ENCODE assay signal across 19 cellular contexts in genomic region chrX:119753001-119753400, GRCh38. TPM values are rescaled to one million over a fixed set of nuclear protein-coding genes. Genes with fewer than 3 reads are reported as not detected.
DNase-seq lines count a peak whose midpoint lies in the region; ATAC-seq and TF ChIP-seq lines count a peak whose summit lies in the region.
"Had no signal": no experiment of that assay in that cellular context is flagged by ENCODE, and none has a peak within 500 bp of the region (broad histone marks: within the 10 kb centered on the region; RNA-seq: fewer than 3 reads in every experiment).

No MANE protein-coding gene starts in this region.

- no peaks in the 10 kb centered on the region for H3K36me3 Mint-ChIP-seq in activated T-cell treated with anti-CD3 and anti-CD28 coated beads, Interleukin-2, amount 50 U/mL, for 24 hours (ENCODE audit: low read depth)
- peaks cover 2% of the 10 kb centered on the region for H3K36me3 Mint-ChIP-seq in activated T-helper 2 cell treated with anti-CD3 and anti-CD28 coated beads, Interferon-gamma antibody, Interleukin-2, Interleukin-4, amounts not matched to agents 10 μg/mL and 5 μg/mL and 100 μg/mL, durations not matched to agents 14 hours and 24 hours and 36 hours (ENCODE audit: low read depth)
- no peaks in the 10 kb centered on the region for H3K36me3 Mint-ChIP-seq in natural killer cell

- no peaks in the 10 kb centered on the region for H3K27me3 ChIP-seq in HL-60 (ENCODE audit: insufficient read depth, poor library complexity, severe bottlenecking)
- no peaks in the 10 kb centered on the region for H3K27me3 ChIP-seq in trophoblast cell (ENCODE audit: insufficient read depth, low read length)
- no peaks in the 10 kb centered on the region for H3K27me3 ChIP-seq in MG63
- H3K27me3 ChIP-seq: ascending aorta, esophagus squamous epithelium, suprapubic skin had no signal

- intact Hi-C loops in activated T-helper 2 cell treated with anti-CD3 and anti-CD28 coated beads, Interferon-gamma antibody, Interleukin-2, Interleukin-4, amounts not matched to agents 10 μg/mL and 5 μg/mL and 100 μg/mL, durations not matched to agents 14 hours and 24 hours and 36 hours (cut with micrococcal nuclease) = loop anchor here (5.0 to 10.0 kb wide), 2 partner anchors 146 to 238 kb away; partner anchors contain the start of gene NKRF
- intact Hi-C loops in natural killer cell (cut with micrococcal nuclease) = loop anchor here (10.0 kb wide), 2 partner anchors 148 to 178 kb away; partner anchors contain the start of genes NKRF and UBE2A

- no CpG with 5 or more reads among the region's 3 CpGs for WGBS in trophoblast cell (ENCODE audit: extremely low coverage, insufficient coverage, insufficient read length)

- H2BK5ac ChIP-seq in trophoblast cell (ENCODE audit: low read depth, low read length, poor library complexity) = no peak overlapping the region

- H3K23ac ChIP-seq in trophoblast cell (ENCODE audit: low read length) = no peak overlapping the region

- TF ChIP-seq CTCF in HL-60 (IDR thresholded peaks at IDR 0.05; ENCODE audit: insufficient read depth, low read length) (no peak), natural killer cell (IDR thresholded peaks at IDR 0.05) (no peak)

- no peak overlapping the region for H3K14ac ChIP-seq in trophoblast cell (ENCODE audit: low read length)

- no peak overlapping the region for H2AK5ac ChIP-seq in trophoblast cell (ENCODE audit: low read length)

- no peaks in the 10 kb centered on the region for H3K9me3 ChIP-seq in trophoblast cell (ENCODE audit: insufficient read depth, low read depth, low read length)
- H3K9me3 ChIP-seq in MG63 = no peaks in the 10 kb centered on the region
- H3K9me3 ChIP-seq: ascending aorta, esophagus squamous epithelium, psoas muscle, suprapubic skin had no signal

- H3K4me3 Mint-ChIP-seq in activated T-cell treated with anti-CD3 and anti-CD28 coated beads, Interleukin-2, amount 50 U/mL, for 24 hours = no peak overlapping the region
- H3K4me3 Mint-ChIP-seq in activated T-helper 2 cell treated with anti-CD3 and anti-CD28 coated beads, Interferon-gamma antibody, Interleukin-2, Interleukin-4, amounts not matched to agents 10 μg/mL and 5 μg/mL and 100 μg/mL, durations not matched to agents 14 hours and 24 hours and 36 hours (ENCODE audit: low read depth) = no peak overlapping the region
- H3K4me3 Mint-ChIP-seq in natural killer cell = no peak overlapping the region
- H3K4me3 Mint-ChIP-seq: neural crest cell had no signal

- peaks cover 3% of the 10 kb centered on the region for H3K79me1 ChIP-seq in trophoblast cell (ENCODE audit: low read length)

- H3K36me3 ChIP-seq in trophoblast cell (ENCODE audit: control insufficient read depth in 1 of 2, insufficient read depth in 2 of 2, low read length in 2 of 2) (no peaks in the 10 kb centered on the region), MG63 (no peaks in the 10 kb centered on the region)
- H3K36me3 ChIP-seq: ascending aorta, esophagus squamous epithelium, suprapubic skin had no signal

- H4K8ac ChIP-seq in trophoblast cell (ENCODE audit: low read depth, low read length) = no peak overlapping the region

- H3K27ac ChIP-seq in HL-60 (replicated peaks) (peak overlapping the region; percentile 70), trophoblast cell (ENCODE audit: low read depth, low read length) (no peak overlapping the region)
- H3K27ac ChIP-seq: ascending aorta, esophagus squamous epithelium, psoas muscle, SK-N-MC, suprapubic skin had no signal

- H3K4ac ChIP-seq in trophoblast cell (ENCODE audit: low read depth, low read length) = no peak overlapping the region

- H3K27ac Mint-ChIP-seq in activated T-cell treated with anti-CD3 and anti-CD28 coated beads, Interleukin-2, amount 50 U/mL, for 24 hours = peak overlapping the region; percentile 93
- H3K27ac Mint-ChIP-seq in activated T-helper 2 cell treated with anti-CD3 and anti-CD28 coated beads, Interferon-gamma antibody, Interleukin-2, Interleukin-4, amounts not matched to agents 10 μg/mL and 5 μg/mL and 100 μg/mL, durations not matched to agents 14 hours and 24 hours and 36 hours = peak overlapping the region; percentile 83
- no peak overlapping the region for H3K27ac Mint-ChIP-seq in natural killer cell

- H4K12ac ChIP-seq in trophoblast cell (ENCODE audit: low read depth, low read length) = no peak overlapping the region

- H2BK12ac ChIP-seq in trophoblast cell (ENCODE audit: low read length) = no peak overlapping the region

- H3K9ac ChIP-seq in trophoblast cell (ENCODE audit: low read length) = no peak overlapping the region

- H2AFZ ChIP-seq in trophoblast cell (ENCODE audit: insufficient read depth, low read length, poor library complexity) = no peak overlapping the region

- H3K4me1 Mint-ChIP-seq in activated T-cell treated with anti-CD3 and anti-CD28 coated beads, Interleukin-2, amount 50 U/mL, for 24 hours (ENCODE audit: low read depth) = peaks cover 48% of the 10 kb centered on the region
- H3K4me1 Mint-ChIP-seq in activated T-helper 2 cell treated with anti-CD3 and anti-CD28 coated beads, Interferon-gamma antibody, Interleukin-2, Interleukin-4, amounts not matched to agents 10 μg/mL and 5 μg/mL and 100 μg/mL, durations not matched to agents 14 hours and 24 hours and 36 hours (ENCODE audit: low read depth) = peaks cover 38% of the 10 kb centered on the region
- peaks cover 34 to 36% of the 10 kb centered on the region in 2 donors for H3K4me1 Mint-ChIP-seq in natural killer cell

- ATAC-seq in natural killer cell = no peak
- ATAC-seq: left colon, Panc1, psoas muscle had no signal

- H4K91ac ChIP-seq in trophoblast cell (ENCODE audit: low read depth, low read length) = no peak overlapping the region

- H3K4me3 ChIP-seq in HL-60 (replicated peaks; ENCODE audit: insufficient read depth, low read length) (no peak overlapping the region), trophoblast cell (ENCODE audit: low read depth, low read length) (no peak overlapping the region), MG63 (no peak overlapping the region)
- H3K4me3 ChIP-seq: ascending aorta, esophagus squamous epithelium, psoas muscle, SK-N-MC, suprapubic skin had no signal

- no peak overlapping the region for H2BK120ac ChIP-seq in trophoblast cell (ENCODE audit: insufficient read depth, low read length, poor library complexity)

- H3K18ac ChIP-seq in trophoblast cell (ENCODE audit: low read length) = no peak overlapping the region

- peaks cover 4 to 6% of the 10 kb centered on the region in 2 experiments for H3K4me1 ChIP-seq in trophoblast cell (ENCODE audit: control insufficient read depth in 1 of 2, insufficient read depth in 2 of 2, low read length in 2 of 2)
- H3K4me1 ChIP-seq: ascending aorta, psoas muscle, suprapubic skin had no signal

- no peak for DNase-seq in activated T-cell treated with anti-CD3 and anti-CD28 coated beads, Interleukin-2, amount 50 U/mL, for 24 hours
- DNase-seq in activated T-cell treated with anti-CD3 and anti-CD28 coated beads, Interleukin-2, amount 50 U/mL, for 1 hour = no peak
- DNase-seq in HL-60 (ENCODE audit: low read depth in 1 of 2, low spot score in 1 of 2) (no peak), trophoblast cell (peak; percentile 81 to 89), natural killer cell (no peak), MG63 (no peak), NCI-H345 treated with DMSO at 0.1 percent for 48 hours (lab: John Stamatoyannopoulos, UW; ENCODE audit: unreplicated experiment) (no peak)
- no peak for DNase-seq in activated T-helper 2 cell treated with anti-CD3 and anti-CD28 coated beads, Interferon-gamma antibody, Interleukin-2, Interleukin-4, amounts not matched to agents 10 μg/mL and 5 μg/mL and 100 μg/mL, durations not matched to agents 14 hours and 24 hours and 36 hours (ENCODE audit: low spot score)
- DNase-seq: C1 segment of cervical spinal cord, esophagus squamous epithelium, left colon, midbrain, NCI-H187, psoas muscle had no signal

- no peaks in the 10 kb centered on the region for H3K9me3 Mint-ChIP-seq in activated T-cell treated with anti-CD3 and anti-CD28 coated beads, Interleukin-2, amount 50 U/mL, for 24 hours
- no peaks in the 10 kb centered on the region for H3K9me3 Mint-ChIP-seq in activated T-helper 2 cell treated with anti-CD3 and anti-CD28 coated beads, Interferon-gamma antibody, Interleukin-2, Interleukin-4, amounts not matched to agents 10 μg/mL and 5 μg/mL and 100 μg/mL, durations not matched to agents 14 hours and 24 hours and 36 hours
- no peaks in the 10 kb centered on the region for H3K9me3 Mint-ChIP-seq in natural killer cell
- H3K9me3 Mint-ChIP-seq: neural crest cell had no signal

- H3K4me2 ChIP-seq in trophoblast cell (ENCODE audit: low read length) = no peak overlapping the region

- H3K79me2 ChIP-seq in trophoblast cell (ENCODE audit: control insufficient read depth, insufficient read depth, low read length, poor library complexity) = no peaks in the 10 kb centered on the region

- H3K27me3 Mint-ChIP-seq in activated T-cell treated with anti-CD3 and anti-CD28 coated beads, Interleukin-2, amount 50 U/mL, for 24 hours = peaks cover 8% of the 10 kb centered on the region
- H3K27me3 Mint-ChIP-seq in activated T-helper 2 cell treated with anti-CD3 and anti-CD28 coated beads, Interferon-gamma antibody, Interleukin-2, Interleukin-4, amounts not matched to agents 10 μg/mL and 5 μg/mL and 100 μg/mL, durations not matched to agents 14 hours and 24 hours and 36 hours (ENCODE audit: low read depth) = no peaks in the 10 kb centered on the region
- no peaks in the 10 kb centered on the region for H3K27me3 Mint-ChIP-seq in natural killer cell (ENCODE audit: low read depth in 2 of 2)

RNA-seq across cellular contexts. Expression of gene SOWAHD, which starts 5.4 kb away (rescaled TPM):
- 0.46 and 0.59 TPM in 2 replicates for total RNA-seq in activated T-helper 2 cell treated with anti-CD3 and anti-CD28 coated beads, Interferon-gamma antibody, Interleukin-2, Interleukin-4, amounts not matched to agents 10 μg/mL and 5 μg/mL and 100 μg/mL, durations not matched to agents 14 hours and 24 hours and 36 hours
- 0.65 and 0.77 TPM in 2 replicates for polyA plus RNA-seq in trophoblast cell (2013)
- total RNA-seq in natural killer cell = under 1 TPM in 1 of 3 donors, not detected in 2; 0.23 TPM
- 1.2 TPM in 1 of 2 replicates, not detected in the other for total RNA-seq in MG63 (2014; rRNA removed; shearing (Covaris generic); ENCODE audit: low replicate concordance)
- total RNA-seq: ascending aorta, psoas muscle had no signal

RNA-seq across cellular contexts. Expression of gene RPL39, which starts 38.4 kb away (rescaled TPM):
- total RNA-seq in activated T-helper 2 cell treated with anti-CD3 and anti-CD28 coated beads, Interferon-gamma antibody, Interleukin-2, Interleukin-4, amounts not matched to agents 10 μg/mL and 5 μg/mL and 100 μg/mL, durations not matched to agents 14 hours and 24 hours and 36 hours = 2,137 and 2,151 TPM in 2 replicates
- 4,540 and 4,605 TPM in 2 replicates for polyA plus RNA-seq in trophoblast cell (2013)
- total RNA-seq in natural killer cell = 1,000 to 10,000 TPM; 1,040 to 1,487 (median 1,381) TPM
- 2,795 and 3,088 TPM in 2 replicates for total RNA-seq in MG63 (2014; rRNA removed; shearing (Covaris generic); ENCODE audit: low replicate concordance)

Comparison
In these comparisons a context has a peak if more than half of its experiments do, and no peak if none do; other contexts are left out.
1. DNase-seq: peak in trophoblast cell (2 of 2); none in activated T-cell treated with anti-CD3 and anti-CD28 coated beads, Interleukin-2, amount 50 U/mL, for 24 hours (single experiment), activated T-cell treated with anti-CD3 and anti-CD28 coated beads, Interleukin-2, amount 50 U/mL, for 1 hour (single experiment), HL-60 (0 of 2), activated T-helper 2 cell treated with anti-CD3 and anti-CD28 coated beads, Interferon-gamma antibody, Interleukin-2, Interleukin-4, amounts not matched to agents 10 μg/mL and 5 μg/mL and 100 μg/mL, durations not matched to agents 14 hours and 24 hours and 36 hours (single experiment), natural killer cell (single experiment), MG63 (single experiment) and NCI-H345 treated with DMSO at 0.1 percent for 48 hours (single experiment).
2. H3K27ac Mint-ChIP-seq: peak in activated T-cell treated with anti-CD3 and anti-CD28 coated beads, Interleukin-2, amount 50 U/mL, for 24 hours (single experiment) and activated T-helper 2 cell treated with anti-CD3 and anti-CD28 coated beads, Interferon-gamma antibody, Interleukin-2, Interleukin-4, amounts not matched to agents 10 μg/mL and 5 μg/mL and 100 μg/mL, durations not matched to agents 14 hours and 24 hours and 36 hours (single experiment); none in natural killer cell (0 of 2).